23 cellular contexts compared by ENCODE assay signal in the genomic region with DNA sequence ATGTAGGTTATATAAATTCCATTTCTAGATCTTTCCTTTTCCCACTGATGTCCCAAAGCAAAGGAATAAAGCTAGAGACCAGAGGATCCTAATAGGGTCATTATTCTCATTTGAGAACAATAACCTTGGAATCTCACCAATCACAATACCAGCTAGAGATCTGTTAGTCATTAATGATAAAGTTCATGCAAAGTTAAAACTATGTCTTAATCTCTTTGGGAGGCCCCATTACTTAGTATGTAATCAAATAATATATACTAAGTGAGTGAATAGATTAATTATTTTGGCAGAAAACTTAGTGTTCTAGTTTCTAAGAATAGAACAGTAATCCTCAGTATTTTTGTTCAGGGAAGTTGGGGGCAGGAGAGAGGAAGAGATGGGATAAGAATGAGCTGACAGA.
"Had no signal": no experiment of that assay in that cellular context is flagged by ENCODE, and none has a peak within 500 bp of the region (broad histone marks: within the 10 kb centered on the region; RNA-seq: fewer than 3 reads in every experiment).

No MANE protein-coding gene starts in this region.

- H3K36me3 ChIP-seq: MG63 had no signal

- H3K9me3 ChIP-seq: MG63 had no signal

- DNase-seq: IMR-90, Karpas-422, KG1, MG63, NCI-H1092, NCI-H1105 treated with DMSO at 0.1 percent for 48 hours, NCI-H1417 treated with DMSO at 0.1 percent for 48 hours, NCI-H146, NCI-H1694 treated with DMSO at 0.1 percent for 48 hours, NCI-H1930, NCI-H2081, NCI-H2107, NCI-H2171, NCI-H226, NCI-H446, NCI-H510A, NCI-H524 treated with DMSO at 0.1 percent for 48 hours, NCI-H69, NCI-H774, Right ventricle myocardium superior, RPMI8226, SIG-M5 had no signal

- H3K4me3 ChIP-seq: MG63 had no signal

- ATAC-seq: HepG2 had no signal

- H3K27me3 ChIP-seq: MG63 had no signal
